ENCODE assay signal across 33 cellular contexts in the genomic region with DNA sequence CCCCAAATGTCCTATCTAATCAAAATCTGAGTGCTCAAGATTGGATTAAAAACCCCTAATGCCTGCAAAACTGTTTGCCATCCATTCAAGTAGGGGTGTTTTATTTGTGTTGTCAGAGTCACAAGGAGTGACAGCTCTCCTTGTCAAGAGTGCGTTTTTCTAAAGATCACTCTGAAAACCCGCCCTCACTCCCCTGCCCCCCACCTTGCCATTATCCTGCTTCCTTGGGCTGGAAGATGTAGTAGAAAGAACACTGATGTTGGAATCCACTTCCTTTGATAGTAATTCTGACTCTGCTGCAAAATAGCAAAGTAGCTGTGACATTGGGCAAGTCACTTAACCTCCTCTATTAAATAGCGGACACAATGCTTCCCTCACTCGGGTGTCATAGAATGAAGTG.
"Had no signal": no experiment of that assay in that cellular context is flagged by ENCODE, and none has a peak within 500 bp of the region (broad histone marks: within the 10 kb centered on the region; RNA-seq: fewer than 3 reads in every experiment).

No MANE protein-coding gene starts in this region.

- H3K9me3 ChIP-seq: adrenal gland, body of pancreas, esophagus squamous epithelium had no signal

- H3K4me3 ChIP-seq: adrenal gland, body of pancreas, esophagus squamous epithelium, gastroesophageal sphincter had no signal

- H3K36me3 ChIP-seq: adrenal gland, esophagus squamous epithelium, gastroesophageal sphincter had no signal

- ATAC-seq: activated CD4-positive, alpha-beta T cell treated with anti-CD3 and anti-CD28 coated beads for 36 hours; activated CD8-positive, alpha-beta memory T cell treated with anti-CD3 and anti-CD28 coated beads, Interleukin-2, amount 10 ng/mL, durations not matched to agents 7 days and 5 days; activated CD8-positive, alpha-beta T cell treated with anti-CD3 and anti-CD28 coated beads, Interleukin-2, amount 10 ng/mL, durations not matched to agents 7 days and 5 days; activated naive CD8-positive, alpha-beta T cell treated with anti-CD3 and anti-CD28 coated beads, Interleukin-2, amount 50 U/mL, for 24 hours; body of pancreas; gastroesophageal sphincter; T-helper 17 cell had no signal

- FAIRE-seq: colon, endometrium, endothelial cell of umbilical vein had no signal

- H3K27ac ChIP-seq: adrenal gland, body of pancreas, epithelial cell of prostate, esophagus squamous epithelium, gastroesophageal sphincter had no signal

- H3K27me3 ChIP-seq: adrenal gland, body of pancreas, gastroesophageal sphincter had no signal

- DNase-seq: activated CD4-positive, alpha-beta memory T cell treated with anti-CD3 and anti-CD28 coated beads for 36 hours; activated CD4-positive, alpha-beta T cell treated with anti-CD3 and anti-CD28 coated beads for 36 hours; activated CD4-positive, alpha-beta T cell treated with anti-CD3 and anti-CD28 coated beads, Interleukin-2, amount 10 ng/mL, durations not matched to agents 24 days and 14 days; activated CD4-positive, CD25-positive, alpha-beta regulatory T cell; activated CD4-positive, CD25-positive, alpha-beta regulatory T cell treated with anti-CD3 and anti-CD28 coated beads, Interleukin-2, amount 50 U/mL, for 72 hours; activated CD8-positive, alpha-beta memory T cell treated with anti-CD3 and anti-CD28 coated beads, Interleukin-2, amount 10 ng/mL, durations not matched to agents 7 days and 5 days; activated CD8-positive, alpha-beta memory T cell treated with anti-CD3 and anti-CD28 coated beads, Interleukin-2, amount 50 U/mL, for 4 hours; activated CD8-positive, alpha-beta T cell treated with anti-CD3 and anti-CD28 coated beads, Interleukin-2, amount 10 ng/mL, durations not matched to agents 7 days and 5 days; activated effector memory CD4-positive, alpha-beta T cell treated with anti-CD3 and anti-CD28 coated beads, Interleukin-2, amount 50 U/mL, for 16 hours; activated naive CD4-positive, alpha-beta T cell treated with anti-CD3 and anti-CD28 coated beads for 36 hours; activated naive CD8-positive, alpha-beta T cell treated with anti-CD3 and anti-CD28 coated beads for 36 hours; activated naive CD8-positive, alpha-beta T cell treated with anti-CD3 and anti-CD28 coated beads, Interleukin-2, amount 50 U/mL, for 24 hours; activated T-cell treated with anti-CD3 and anti-CD28 coated beads, Interleukin-2, amount 50 U/mL, for 1 hour; activated T-cell treated with anti-CD3 and anti-CD28 coated beads, Interleukin-2, amount 50 U/mL, for 48 hours; adrenal gland; amygdala; aorta; body of pancreas; caudate nucleus; cortex of kidney; dermis blood vessel endothelial cell; effector CD4-positive, alpha-beta T cell; esophagus squamous epithelium; foreskin melanocyte; head of caudate nucleus; T-helper 1 cell; T-helper 17 cell; T1000 had no signal
